19 cellular contexts compared by ENCODE assay signal in genomic region chr13:31639443-31640163, GRCh38.
DNase-seq lines count a peak whose midpoint lies in the region; ATAC-seq lines count a peak whose summit lies in the region.
"Had no signal": no experiment of that assay in that cellular context is flagged by ENCODE, and none has a peak within 500 bp of the region (broad histone marks: within the 10 kb centered on the region; RNA-seq: fewer than 3 reads in every experiment).

No MANE protein-coding gene starts in this region.

- no peak for ATAC-seq in GM19452 (IDR thresholded peaks at IDR 0.05; ENCODE audit: unreplicated experiment)
- ATAC-seq: activated CD8-positive, alpha-beta T cell treated with anti-CD3 and anti-CD28 coated beads, Interleukin-2, amount 10 ng/mL, durations not matched to agents 7 days and 5 days; left ventricle myocardium superior; T-helper 17 cell had no signal

- DNase-seq in GM03348 (ENCODE audit: low spot score) (peak; percentile 14), NCI-H82 treated with DMSO at 0.1 percent for 48 hours (lab: John Stamatoyannopoulos, UW; ENCODE audit: unreplicated experiment) (peak; percentile 41), dedifferentiated amniotic fluid mesenchymal stem cell (ENCODE audit: extremely low spot score) (peak; percentile 31), lung microvascular endothelial cell (ENCODE audit: low read depth in 2 of 2) (peak; percentile 65 to 68), GOT3 (lab: John Stamatoyannopoulos, UW) (no peak), activated gamma-delta T cell treated with Interleukin-2 at 50 U/mL for 16 hours (no peak)
- DNase-seq: activated B cell treated with CpG ODN at 0.5 μM for 24 hours; activated CD8-positive, alpha-beta T cell treated with anti-CD3 and anti-CD28 coated beads, Interleukin-2, amount 10 ng/mL, durations not matched to agents 7 days and 5 days; activated T-cell treated with anti-CD3 and anti-CD28 coated beads, Interleukin-2, amount 50 U/mL, for 24 hours; cortex of kidney; DND-41; left ventricle myocardium superior; NCI-H1417 treated with DMSO at 0.1 percent for 48 hours; NCI-H2171 treated with DMSO at 0.1 percent for 48 hours; NCI-H69; nucleus accumbens; retina; T-helper 17 cell had no signal

Comparison
In these comparisons a context has a peak if more than half of its experiments do, and no peak if none do; other contexts are left out.
1. DNase-seq: peak in GM03348 (single experiment), NCI-H82 treated with DMSO at 0.1 percent for 48 hours (single experiment), dedifferentiated amniotic fluid mesenchymal stem cell (single experiment) and lung microvascular endothelial cell (2 of 2); none in GOT3 (single experiment) and activated gamma-delta T cell treated with Interleukin-2 at 50 U/mL for 16 hours (single experiment).